In the genomic region with DNA sequence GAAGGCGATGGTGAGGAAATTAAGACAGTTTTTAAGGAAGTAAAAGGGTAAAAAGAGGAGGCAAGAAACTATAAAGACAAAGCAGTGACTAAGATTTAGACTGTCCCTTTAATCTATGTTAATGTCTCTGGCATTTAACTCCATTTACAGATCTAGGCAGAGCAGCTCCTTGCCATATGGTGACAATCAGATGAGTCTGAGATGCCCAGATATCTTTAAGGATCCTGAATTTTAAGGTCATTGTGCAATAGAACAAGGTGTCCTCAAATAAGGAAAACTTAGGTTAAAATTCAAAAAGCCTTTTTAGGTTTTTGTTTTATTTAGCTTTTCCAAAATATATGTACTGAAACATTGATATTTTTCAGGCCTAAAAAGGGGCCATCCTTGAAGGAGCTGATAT, we compare ENCODE assay signal across 22 cellular contexts. TPM values are rescaled to one million over a fixed set of nuclear protein-coding genes. Genes with fewer than 3 reads are reported as not detected.
DNase-seq lines count a peak whose midpoint lies in the region; ATAC-seq and TF ChIP-seq lines count a peak whose summit lies in the region.
"Had no signal": no experiment of that assay in that cellular context is flagged by ENCODE, and none has a peak within 500 bp of the region (broad histone marks: within the 10 kb centered on the region; RNA-seq: fewer than 3 reads in every experiment).

No MANE protein-coding gene starts in this region.

- no peaks in the 10 kb centered on the region for H3K9me3 Mint-ChIP-seq in activated T-cell treated with anti-CD3 and anti-CD28 coated beads, Interleukin-2, amount 50 U/mL, for 4 hours
- no peaks in the 10 kb centered on the region for H3K9me3 Mint-ChIP-seq in activated naive CD8-positive, alpha-beta T cell treated with anti-CD3 and anti-CD28 coated beads, Interleukin-2, amount 10 ng/mL, durations not matched to agents 7 days and 5 days
- H3K9me3 Mint-ChIP-seq: endodermal cell, nephron progenitor cell had no signal

- no peaks in the 10 kb centered on the region for H3K79me2 ChIP-seq in osteoblast (ENCODE audit: insufficient read depth, low read length)

- H2AK9ac ChIP-seq in IMR-90 (replicated peaks; ENCODE audit: low read depth, low read length, poor library complexity) = no peak overlapping the region

- dilution Hi-C loops in IMR-90 (cut with HindIII; ENCODE audit: low sequenced_read_pairs, unreplicated experiment) = no loop called here

- no peaks in the 10 kb centered on the region for H3K27me3 Mint-ChIP-seq in activated T-cell treated with anti-CD3 and anti-CD28 coated beads, Interleukin-2, amount 50 U/mL, for 4 hours (ENCODE audit: low read depth)
- H3K27me3 Mint-ChIP-seq in activated naive CD8-positive, alpha-beta T cell treated with anti-CD3 and anti-CD28 coated beads, Interleukin-2, amount 10 ng/mL, durations not matched to agents 7 days and 5 days = no peaks in the 10 kb centered on the region

- TF ChIP-seq POLR2A in IMR-90 (IDR thresholded peaks at IDR 0.05; ENCODE audit: low read depth, low read length) = no peak

- H4K20me1 ChIP-seq in IMR-90 (ENCODE audit: insufficient read depth, low read length) = no peaks in the 10 kb centered on the region
- no peaks in the 10 kb centered on the region for H4K20me1 ChIP-seq in osteoblast (ENCODE audit: insufficient read depth, low read length)

- peak overlapping the region; percentile 10; the same call in 2 of the 3 replicates for H2BK15ac ChIP-seq in IMR-90 (ENCODE audit: low read depth, low read length)

- H3K9me3 ChIP-seq in IMR-90 (ENCODE audit: control insufficient read depth, insufficient read depth, low read length) = no peaks in the 10 kb centered on the region
- no peaks in the 10 kb centered on the region for H3K9me3 ChIP-seq in osteoblast (ENCODE audit: low read depth, low read length)
- no peaks in the 10 kb centered on the region for H3K9me3 ChIP-seq in aorta (ENCODE audit: control insufficient read depth, low read length)
- H3K9me3 ChIP-seq: thoracic aorta had no signal

- H3K18ac ChIP-seq in IMR-90 (ENCODE audit: low read depth, low read length) = peak overlapping the region; percentile 71; the same call in 1 of the 2 replicates

- H3K9me1 ChIP-seq in IMR-90 (ENCODE audit: insufficient read depth, low read length) = peaks cover 5% of the 10 kb centered on the region; the same call in 1 of the 2 replicates

- H3K27me3 ChIP-seq in IMR-90 (ENCODE audit: control insufficient read depth, insufficient read depth, low read length) (no peaks in the 10 kb centered on the region), osteoblast (ENCODE audit: insufficient read depth, low read length) (no peaks in the 10 kb centered on the region), aorta (ENCODE audit: control insufficient read depth in 1 of 2, insufficient read depth in 2 of 2, low read length in 1 of 2) (no peaks in the 10 kb centered on the region)

- no peak for TF ChIP-seq RAD21 in IMR-90 (IDR thresholded peaks at IDR 0.05; ENCODE audit: low read length)

- H3K4me1 Mint-ChIP-seq in activated T-cell treated with anti-CD3 and anti-CD28 coated beads, Interleukin-2, amount 50 U/mL, for 4 hours (ENCODE audit: low read depth) = peaks cover 96% of the 10 kb centered on the region
- H3K4me1 Mint-ChIP-seq in activated naive CD8-positive, alpha-beta T cell treated with anti-CD3 and anti-CD28 coated beads, Interleukin-2, amount 10 ng/mL, durations not matched to agents 7 days and 5 days = peaks cover 71% of the 10 kb centered on the region
- H3K4me1 Mint-ChIP-seq: nephron progenitor cell had no signal

- H3K9ac ChIP-seq in IMR-90 (ENCODE audit: low read depth, low read length) = no peak overlapping the region

- CTCF ChIA-PET in IMR-90 (lab: Yijun Ruan, JAX) = interaction anchor here (1.1 kb wide), 1 partner anchor 12 kb away, joined by 4 read pairs; no protein-coding TSS in a partner anchor

- no peak for TF ChIP-seq CTCF in IMR-90 (conservative IDR thresholded peaks at IDR 0.05; ENCODE audit: low read depth, low read length)
- TF ChIP-seq CTCF in osteoblast (IDR thresholded peaks at IDR 0.05; ENCODE audit: extremely low read depth, low read depth, low read length) = no peak
- TF ChIP-seq CTCF in GM13976 (IDR thresholded peaks at IDR 0.05; ENCODE audit: borderline replicate concordance, control extremely low read depth, extremely low read depth, insufficient read depth, missing control alignments) = no peak

- peaks cover 41% of the 10 kb centered on the region for H3K36me3 Mint-ChIP-seq in activated T-cell treated with anti-CD3 and anti-CD28 coated beads, Interleukin-2, amount 50 U/mL, for 4 hours (ENCODE audit: insufficient read depth)
- H3K36me3 Mint-ChIP-seq in activated naive CD8-positive, alpha-beta T cell treated with anti-CD3 and anti-CD28 coated beads, Interleukin-2, amount 10 ng/mL, durations not matched to agents 7 days and 5 days = peaks cover 57% of the 10 kb centered on the region

- in situ Hi-C loops in IMR-90 (cut with MboI; ENCODE audit: low sequenced_read_pairs) = no loop called here
- in situ Hi-C loops in GM13976 (cut with MboI; ENCODE audit: low sequenced_read_pairs, unreplicated experiment) = no loop called here

- peak overlapping the region in 1 of 2 experiments; percentile 38; a peak in 3 of 4 replicates for H4K8ac ChIP-seq in IMR-90 (ENCODE audit: low read depth in 2 of 2, low read length in 2 of 2)

- no peak overlapping the region for H2AK5ac ChIP-seq in IMR-90 (ENCODE audit: low read depth, low read length)

- BruUV-seq in IMR-90 (replicated peaks; lab: Mats Ljungman, UMichigan) = no TSS peak

- H3K36me3 ChIP-seq in IMR-90 (ENCODE audit: control insufficient read depth, insufficient read depth, low read length) (no peaks in the 10 kb centered on the region), osteoblast (ENCODE audit: insufficient read depth, low read length) (no peaks in the 10 kb centered on the region), aorta (ENCODE audit: control insufficient read depth in 1 of 2, insufficient read depth in 2 of 2, low read length in 1 of 2) (no peaks in the 10 kb centered on the region)
- H3K36me3 ChIP-seq: thoracic aorta had no signal

- peak overlapping the region; percentile 33 for H3K27ac Mint-ChIP-seq in activated naive CD8-positive, alpha-beta T cell treated with anti-CD3 and anti-CD28 coated beads, Interleukin-2, amount 10 ng/mL, durations not matched to agents 7 days and 5 days
- H3K27ac Mint-ChIP-seq: endodermal cell, nephron progenitor cell had no signal

- no peak overlapping the region for H3K4ac ChIP-seq in IMR-90 (ENCODE audit: low read depth, low read length)

- H4K5ac ChIP-seq in IMR-90 (ENCODE audit: low read depth, low read length) = peak overlapping the region; percentile 43; the same call in 1 of the 2 replicates

- H2BK5ac ChIP-seq in IMR-90 (ENCODE audit: low read depth, low read length, poor library complexity, severe bottlenecking) = peak overlapping the region; percentile 59

- DNase-seq in activated T-cell treated with anti-CD3 and anti-CD28 coated beads, Interleukin-2, amount 50 U/mL, for 4 hours = no peak
- DNase-seq in activated T-cell treated with anti-CD3 and anti-CD28 coated beads, Interleukin-2, amount 50 U/mL, for 1 hour = no peak
- DNase-seq in IMR-90 = no peak
- no peak for DNase-seq in activated naive CD8-positive, alpha-beta T cell treated with anti-CD3 and anti-CD28 coated beads, Interleukin-2, amount 10 ng/mL, durations not matched to agents 7 days and 5 days
- DNase-seq in osteoblast (ENCODE audit: insufficient read length, low spot score, missing footprints) = no peak
- no peak for DNase-seq in GM13976 (ENCODE audit: low spot score)
- DNase-seq in NCI-H1105 (lab: John Stamatoyannopoulos, UW) = no peak
- no peak for DNase-seq in aorta
- DNase-seq: activated gamma-delta T cell, DMS153, endodermal cell, GF-D8, glutamatergic neuron, GOT3, NCI-H1694, NCI-H82, nephron progenitor cell, Right ventricle myocardium superior, SW 1271 had no signal

- H3K56ac ChIP-seq in IMR-90 (ENCODE audit: extremely low read depth, insufficient read depth, low read length) = no peak overlapping the region

- H2BK20ac ChIP-seq in IMR-90 (ENCODE audit: low read depth, low read length) = no peak overlapping the region

- no peak for ATAC-seq in activated T-cell treated with anti-CD3 and anti-CD28 coated beads, Interleukin-2, amount 50 U/mL, for 4 hours
- no peak for ATAC-seq in IMR-90 (ENCODE audit: low read depth)
- no peak for ATAC-seq in activated naive CD8-positive, alpha-beta T cell treated with anti-CD3 and anti-CD28 coated beads, Interleukin-2, amount 10 ng/mL, durations not matched to agents 7 days and 5 days (ENCODE audit: low read depth)
- ATAC-seq in aorta (ENCODE audit: low FRiP score) = no peak
- ATAC-seq: sciatic nerve had no signal

- H3K14ac ChIP-seq in IMR-90 (replicated peaks; ENCODE audit: low read depth, low read length) = no peak overlapping the region

- H3K4me3 ChIP-seq in IMR-90 (ENCODE audit: insufficient read depth, low read depth, low read length) = no peak overlapping the region
- no peak overlapping the region for H3K4me3 ChIP-seq in osteoblast (ENCODE audit: insufficient read depth, low read length)
- H3K4me3 ChIP-seq in aorta (ENCODE audit: low read length in 2 of 2) = no peak overlapping the region
- H3K4me3 ChIP-seq: thoracic aorta had no signal

- H3K23ac ChIP-seq in IMR-90 (ENCODE audit: low read depth, low read length) = no peak overlapping the region; the same call in 1 of the 2 replicates

- intact Hi-C loops in IMR-90 (cut with micrococcal nuclease) = no loop called here
- intact Hi-C loops in aorta (cut with DNase I) = loop anchor here in 1 of 2 donors (10.0 kb wide), 1 partner anchor 66 kb away; no protein-coding TSS in a partner anchor

- H2AFZ ChIP-seq in IMR-90 (replicated peaks; ENCODE audit: low read length, poor library complexity) (no peak overlapping the region), osteoblast (ENCODE audit: low read length) (peak overlapping the region; percentile 62)

- H3K4me2 ChIP-seq in IMR-90 (ENCODE audit: low read depth, low read length) (no peak overlapping the region), osteoblast (ENCODE audit: insufficient read depth, low read length) (no peak overlapping the region)

- H2BK120ac ChIP-seq in IMR-90 (ENCODE audit: low read depth, low read length) = peak overlapping the region; percentile 42; the same call in 1 of the 2 replicates

- H3K27ac ChIP-seq in IMR-90 (ENCODE audit: insufficient read depth, low read length) (no peak overlapping the region), osteoblast (ENCODE audit: low read depth, low read length) (no peak overlapping the region), aorta (ENCODE audit: low read depth in 1 of 2, low read length in 2 of 2) (no peak overlapping the region)
- H3K27ac ChIP-seq: C4-2B, thoracic aorta had no signal

- H4K91ac ChIP-seq in IMR-90 (ENCODE audit: insufficient read depth, low read depth, low read length) = no peak overlapping the region; the same call in 1 of the 2 replicates

- H3K4me1 ChIP-seq in IMR-90 (ENCODE audit: control insufficient read depth, insufficient read depth, low read length) (peaks cover 7% of the 10 kb centered on the region), osteoblast (ENCODE audit: insufficient read depth, low read length) (peaks cover 20% of the 10 kb centered on the region), aorta (ENCODE audit: control insufficient read depth in 1 of 2, insufficient read depth in 2 of 2, low read length in 2 of 2) (no peaks in the 10 kb centered on the region)

- H3K4me3 Mint-ChIP-seq in activated T-cell treated with anti-CD3 and anti-CD28 coated beads, Interleukin-2, amount 50 U/mL, for 4 hours = peak overlapping the region; percentile 53
- peak overlapping the region; percentile 2 for H3K4me3 Mint-ChIP-seq in activated naive CD8-positive, alpha-beta T cell treated with anti-CD3 and anti-CD28 coated beads, Interleukin-2, amount 10 ng/mL, durations not matched to agents 7 days and 5 days
- H3K4me3 Mint-ChIP-seq: endodermal cell, nephron progenitor cell had no signal

- no peaks in the 10 kb centered on the region for H3K79me1 ChIP-seq in IMR-90 (ENCODE audit: low read depth in 1 of 2, low read length in 2 of 2)

- WGBS in IMR-90 (ENCODE audit: extremely low coverage in 2 of 2, insufficient read length in 1 of 2), 2 experiments = 100% methylated on average over 1 of the region's 1 CpG; no CpG with 5 or more reads in 1 of the 2 experiments
- WGBS in aorta, 2 donors = 96 to 98% methylated on average over 1 of the region's 1 CpG

- POLR2A ChIA-PET in IMR-90 (lab: Charles Lee; ENCODE audit: unreplicated experiment) = interaction anchor here (0.6 kb wide), 1 partner anchor 11 kb away, joined by 3 read pairs; no protein-coding TSS in a partner anchor
- POLR2A ChIA-PET in activated naive CD8-positive, alpha-beta T cell treated with anti-CD3 and anti-CD28 coated beads, Interleukin-2, amount 10 ng/mL, durations not matched to agents 7 days and 5 days (lab: Charles Lee) = no interaction called here

RNA-seq across cellular contexts. Expression of gene RASGRP1, which starts 24.1 kb away (rescaled TPM):
- total RNA-seq in activated T-cell treated with anti-CD3 and anti-CD28 coated beads, Interleukin-2, amount 50 U/mL, for 4 hours = 10 to 100 TPM; 36.9 to 55.5 (median 47.6) TPM
- total RNA-seq in IMR-90 (2012; rRNA removed) (1.9 and 3.2 TPM in 2 replicates), osteoblast (0.36 and 0.59 TPM in 2 replicates), aorta (1 to 10 TPM; 1.5 to 3.1 TPM)
- polyA plus RNA-seq in IMR-90 (2012; rRNA removed) (1.4 TPM in 2 replicates), aorta (under 1 TPM in 1 of 2 donors, not detected in 1; 0.50 TPM)
- polyA plus RNA-seq in IMR-90 (2012; cell fraction: cytosol; rRNA removed) = 0.43 and 0.60 TPM in 2 replicates
- 0.97 and 2.6 TPM in 2 replicates for polyA plus RNA-seq in IMR-90 (2012; cell fraction: nucleus; rRNA removed; ENCODE audit: low replicate concordance)
- 100 to 1,000 TPM; 175 to 179 TPM for total RNA-seq in activated naive CD8-positive, alpha-beta T cell treated with anti-CD3 and anti-CD28 coated beads, Interleukin-2, amount 10 ng/mL, durations not matched to agents 7 days and 5 days
